In the genomic region with DNA sequence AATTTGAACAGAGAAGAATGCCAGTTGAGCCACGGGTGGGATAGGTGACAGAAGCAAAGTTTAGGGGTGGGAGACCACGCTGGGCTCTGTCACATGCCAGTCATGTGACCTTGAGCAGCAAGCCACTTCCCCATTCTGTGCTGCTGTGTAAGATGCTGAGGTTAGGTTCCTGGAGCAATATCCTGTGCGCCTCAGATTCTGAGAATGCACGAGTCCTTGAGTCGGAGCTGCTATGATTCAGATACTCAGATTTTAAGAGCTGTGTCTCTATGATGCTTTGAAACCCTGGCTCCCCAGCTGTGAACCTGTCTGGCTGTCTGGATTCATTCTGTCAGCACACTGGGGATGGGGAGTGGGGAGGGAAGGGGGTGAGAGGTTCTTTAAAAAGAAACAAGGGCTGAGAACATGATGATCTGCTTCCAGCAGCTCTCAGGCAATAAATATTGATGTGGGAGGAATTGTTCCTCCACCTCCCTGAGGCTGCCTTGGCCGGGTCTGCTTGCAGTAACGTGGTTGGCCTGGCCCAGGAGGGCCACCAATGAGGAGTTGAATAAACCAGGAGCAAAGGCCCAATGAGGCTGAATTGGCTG, we compare ENCODE assay signal across 1 cellular context.
TF ChIP-seq lines count a peak whose summit lies in the region.

No MANE protein-coding gene starts in this region.

TF ChIP-seq in HepG2, 621 proteins besides CTCF, POLR2A, EP300 and RAD21 (continued from another document):
- TF ChIP-seq, protein P1, sequence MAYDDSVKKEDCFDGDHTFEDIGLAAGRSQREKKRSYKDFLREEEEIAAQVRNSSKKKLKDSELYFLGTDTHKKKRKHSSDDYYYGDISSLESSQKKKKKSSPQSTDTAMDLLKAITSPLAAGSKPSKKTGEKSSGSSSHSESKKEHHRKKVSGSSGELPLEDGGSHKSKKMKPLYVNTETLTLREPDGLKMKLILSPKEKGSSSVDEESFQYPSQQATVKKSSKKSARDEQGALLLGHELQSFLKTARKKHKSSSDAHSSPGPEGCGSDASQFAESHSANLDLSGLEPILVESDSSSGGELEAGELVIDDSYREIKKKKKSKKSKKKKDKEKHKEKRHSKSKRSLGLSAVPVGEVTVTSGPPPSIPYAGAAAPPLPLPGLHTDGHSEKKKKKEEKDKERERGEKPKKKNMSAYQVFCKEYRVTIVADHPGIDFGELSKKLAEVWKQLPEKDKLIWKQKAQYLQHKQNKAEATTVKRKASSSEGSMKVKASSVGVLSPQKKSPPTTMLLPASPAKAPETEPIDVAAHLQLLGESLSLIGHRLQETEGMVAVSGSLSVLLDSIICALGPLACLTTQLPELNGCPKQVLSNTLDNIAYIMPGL (CRISPR knock-in tag; IDR thresholded peaks at IDR 0.05; ENCODE audit: borderline replicate concordance in 1 of 2, low read depth in 1 of 2): no peak
- TF ChIP-seq, protein P2, sequence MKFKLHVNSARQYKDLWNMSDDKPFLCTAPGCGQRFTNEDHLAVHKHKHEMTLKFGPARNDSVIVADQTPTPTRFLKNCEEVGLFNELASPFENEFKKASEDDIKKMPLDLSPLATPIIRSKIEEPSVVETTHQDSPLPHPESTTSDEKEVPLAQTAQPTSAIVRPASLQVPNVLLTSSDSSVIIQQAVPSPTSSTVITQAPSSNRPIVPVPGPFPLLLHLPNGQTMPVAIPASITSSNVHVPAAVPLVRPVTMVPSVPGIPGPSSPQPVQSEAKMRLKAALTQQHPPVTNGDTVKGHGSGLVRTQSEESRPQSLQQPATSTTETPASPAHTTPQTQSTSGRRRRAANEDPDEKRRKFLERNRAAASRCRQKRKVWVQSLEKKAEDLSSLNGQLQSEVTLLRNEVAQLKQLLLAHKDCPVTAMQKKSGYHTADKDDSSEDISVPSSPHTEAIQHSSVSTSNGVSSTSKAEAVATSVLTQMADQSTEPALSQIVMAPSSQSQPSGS (CRISPR knock-in tag; IDR thresholded peaks at IDR 0.05): no peak
